In genomic region chr6:4347877-4348276, GRCh38 we compare ENCODE assay signal across 26 cellular contexts.
"Had no signal": no experiment of that assay in that cellular context is flagged by ENCODE, and none has a peak within 500 bp of the region (broad histone marks: within the 10 kb centered on the region; RNA-seq: fewer than 3 reads in every experiment).

No MANE protein-coding gene starts in this region.

- H3K27ac ChIP-seq: breast epithelium, parathyroid adenoma, psoas muscle, right atrium auricular region, thyroid gland, VCaP had no signal

- H3K27me3 Mint-ChIP-seq: stimulated activated naive CD8-positive, alpha-beta T cell treated with anti-CD3 and anti-CD28 coated beads, Interleukin-15, Interleukin-2, amounts not matched to agents 100 ng/mL and 50 ng/mL, for 24 hours had no signal

- H3K9me3 ChIP-seq: breast epithelium, psoas muscle, right atrium auricular region, thyroid gland had no signal

- H3K27me3 ChIP-seq: breast epithelium, right atrium auricular region, thyroid gland had no signal

- H3K36me3 Mint-ChIP-seq: naive thymus-derived CD8-positive, alpha-beta T cell had no signal

- H3K27ac Mint-ChIP-seq: activated T-cell treated with anti-CD3 and anti-CD28 coated beads, Interleukin-2, amount 50 U/mL, for 24 hours; activated T-helper 17 cell treated with anti-CD3 and anti-CD28 coated beads, Interleukin-2, amount 50 U/mL, for 72 hours; stimulated activated naive CD8-positive, alpha-beta T cell treated with anti-CD3 and anti-CD28 coated beads, Interleukin-15, Interleukin-2, amounts not matched to agents 100 ng/mL and 50 ng/mL, for 24 hours had no signal

- FAIRE-seq: islet of Langerhans, TTC549 had no signal

- DNase-seq: activated CD4-positive, alpha-beta T cell treated with anti-CD3 and anti-CD28 coated beads for 4 hours; activated CD4-positive, alpha-beta T cell treated with anti-CD3 and anti-CD28 coated beads, Interleukin-2, amount 50 U/mL, for 4 hours; activated CD8-positive, alpha-beta memory T cell treated with anti-CD3 and anti-CD28 coated beads, Interleukin-2, amount 50 U/mL, for 4 hours; activated gamma-delta T cell treated with Interleukin-2 at 50 U/mL for 16 hours; activated naive CD4-positive, alpha-beta T cell treated with anti-CD3 and anti-CD28 coated beads, Interleukin-2, amount 50 U/mL, for 16 hours; activated T-cell treated with anti-CD3 and anti-CD28 coated beads, Interleukin-2, amount 50 U/mL, for 24 hours; amniotic stem cell; central memory CD4-positive, alpha-beta T cell; foreskin melanocyte; mammary epithelial cell; midbrain; naive thymus-derived CD8-positive, alpha-beta T cell; nucleus accumbens; psoas muscle; stimulated activated CD4-positive, alpha-beta T cell treated with anti-CD3 and anti-CD28 coated beads, Interleukin-2, amount 100 ng/mL, for 48 hours; thyroid gland had no signal

- H3K4me3 ChIP-seq: breast epithelium, psoas muscle, right atrium auricular region, thyroid gland had no signal

- H3K4me3 Mint-ChIP-seq: activated T-cell treated with anti-CD3 and anti-CD28 coated beads, Interleukin-2, amount 50 U/mL, for 24 hours; activated T-helper 17 cell treated with anti-CD3 and anti-CD28 coated beads, Interleukin-2, amount 50 U/mL, for 72 hours; naive thymus-derived CD8-positive, alpha-beta T cell; neural crest cell; stimulated activated naive CD8-positive, alpha-beta T cell treated with anti-CD3 and anti-CD28 coated beads, Interleukin-15, Interleukin-2, amounts not matched to agents 100 ng/mL and 50 ng/mL, for 24 hours had no signal

- H3K36me3 ChIP-seq: breast epithelium, right atrium auricular region, thyroid gland had no signal

- ATAC-seq: esophagus mucosa; naive thymus-derived CD8-positive, alpha-beta T cell; psoas muscle had no signal

- H3K9me3 Mint-ChIP-seq: activated T-cell treated with anti-CD3 and anti-CD28 coated beads, Interleukin-2, amount 50 U/mL, for 24 hours; activated T-helper 17 cell treated with anti-CD3 and anti-CD28 coated beads, Interleukin-2, amount 50 U/mL, for 72 hours; neural crest cell; stimulated activated naive CD8-positive, alpha-beta T cell treated with anti-CD3 and anti-CD28 coated beads, Interleukin-15, Interleukin-2, amounts not matched to agents 100 ng/mL and 50 ng/mL, for 24 hours had no signal

- H3K9ac ChIP-seq: parathyroid adenoma had no signal
